ENCODE assay signal across 8 cellular contexts in genomic region chr6:83057705-83058321, GRCh38. TPM values are rescaled to one million over a fixed set of nuclear protein-coding genes. Genes with fewer than 3 reads are reported as not detected.
DNase-seq lines count a peak whose midpoint lies in the region; ATAC-seq, FAIRE-seq and TF ChIP-seq lines count a peak whose summit lies in the region.

No MANE protein-coding gene starts in this region.

- H3K4me3 Mint-ChIP-seq in Calu3 (ENCODE audit: low read depth, unreplicated experiment) = no peak overlapping the region
- H3K4me3 Mint-ChIP-seq in activated CD8-positive, alpha-beta T cell treated with anti-CD3 and anti-CD28 coated beads for 36 hours = no peak overlapping the region

- H3K4me1 ChIP-seq in right cardiac atrium (ENCODE audit: control insufficient read depth, insufficient read depth, low read length) = no peaks in the 10 kb centered on the region
- no peaks in the 10 kb centered on the region for H3K4me1 ChIP-seq in small intestine (ENCODE audit: control insufficient read depth in 2 of 2, insufficient read depth in 1 of 2, low read depth in 1 of 2, low read length in 1 of 2)

- intact Hi-C loops in Calu3 (cut with micrococcal nuclease; ENCODE audit: unreplicated experiment) (loop anchor here (5.0 to 10.0 kb wide), 3 partner anchors 223 to 696 kb away; partner anchors contain the start of gene TPBG), right cardiac atrium (cut with DNase I) (loop anchor here in 3 of 4 donors (2.0 to 5.0 kb wide), 4 partner anchors 726 to 807 kb away; no protein-coding TSS in a partner anchor)
- intact Hi-C loops in activated CD8-positive, alpha-beta T cell treated with anti-CD3 and anti-CD28 coated beads for 36 hours (cut with micrococcal nuclease) = loop anchor here (2.0 to 5.0 kb wide), 2 partner anchors 787 to 806 kb away; no protein-coding TSS in a partner anchor

- H3K27me3 Mint-ChIP-seq in Calu3 (ENCODE audit: unreplicated experiment) = no peaks in the 10 kb centered on the region
- no peaks in the 10 kb centered on the region for H3K27me3 Mint-ChIP-seq in activated CD8-positive, alpha-beta T cell treated with anti-CD3 and anti-CD28 coated beads for 36 hours

- CTCF ChIA-PET in Calu3 (lab: Charles Lee) = interaction anchor here (0.7 to 1.2 kb wide), 2 partner anchors 9 to 805 kb away, joined by 3 to 4 read pairs; no protein-coding TSS in a partner anchor
- CTCF ChIA-PET in activated CD8-positive, alpha-beta T cell treated with anti-CD3 and anti-CD28 coated beads for 36 hours (lab: Charles Lee) = interaction anchor here (0.7 to 8.4 kb wide), 8 partner anchors 9 to 817 kb away, joined by 3 to 86 read pairs (median 6); partner anchors contain the start of genes DOP1A and UBE3D

- POLR2A ChIA-PET in activated CD8-positive, alpha-beta T cell treated with anti-CD3 and anti-CD28 coated beads for 36 hours (lab: Charles Lee) = no interaction called here

- no peaks in the 10 kb centered on the region for H3K4me1 Mint-ChIP-seq in Calu3 (ENCODE audit: low read depth, unreplicated experiment)
- H3K4me1 Mint-ChIP-seq in activated CD8-positive, alpha-beta T cell treated with anti-CD3 and anti-CD28 coated beads for 36 hours (ENCODE audit: low read depth) = peaks cover 11% of the 10 kb centered on the region

- WGBS in right cardiac atrium = 35% methylated on average over 4 of the region's 4 CpGs
- WGBS in small intestine, 3 donors = 26 to 33% (median 32%) methylated on average over 4 of the region's 4 CpGs

- TF ChIP-seq CTCF in Calu3 (IDR thresholded peaks at IDR 0.05; ENCODE audit: unreplicated experiment) = peak; percentile 71
- peak; percentile 56 for TF ChIP-seq CTCF in activated CD8-positive, alpha-beta T cell treated with anti-CD3 and anti-CD28 coated beads for 36 hours (IDR thresholded peaks at IDR 0.05)

- H3K9me3 Mint-ChIP-seq in Calu3 (ENCODE audit: low read depth, unreplicated experiment) = no peaks in the 10 kb centered on the region
- H3K9me3 Mint-ChIP-seq in activated CD8-positive, alpha-beta T cell treated with anti-CD3 and anti-CD28 coated beads for 36 hours = no peaks in the 10 kb centered on the region

- H3K36me3 ChIP-seq in small intestine (ENCODE audit: control insufficient read depth in 2 of 2, insufficient read depth in 2 of 2, low read length in 2 of 2) = no peaks in the 10 kb centered on the region

- no peak for FAIRE-seq in small intestine (lab: Jason Lieb, UNC)

- H3K27ac ChIP-seq in right cardiac atrium (ENCODE audit: low read length) (no peak overlapping the region), small intestine (ENCODE audit: low read depth in 1 of 2, low read length in 1 of 2) (no peak overlapping the region)

- H3K9me3 ChIP-seq in right cardiac atrium (ENCODE audit: control insufficient read depth, low read length) (no peaks in the 10 kb centered on the region), small intestine (ENCODE audit: control insufficient read depth, low read depth) (no peaks in the 10 kb centered on the region)

- DNase-seq in Calu3 (peak; percentile 58), NCI-H1694 treated with DMSO at 0.1 percent for 48 hours (lab: John Stamatoyannopoulos, UW) (peak; percentile 2), right cardiac atrium (no peak), small intestine (peak; percentile 55)
- peak; percentile 51 for DNase-seq in activated CD8-positive, alpha-beta T cell treated with anti-CD3 and anti-CD28 coated beads for 36 hours
- no peak for DNase-seq in activated T-cell treated with anti-CD3 and anti-CD28 coated beads, Interleukin-2, amount 50 U/mL, for 48 hours

- no peak overlapping the region for H3K27ac Mint-ChIP-seq in Calu3 (ENCODE audit: unreplicated experiment)
- H3K27ac Mint-ChIP-seq in activated CD8-positive, alpha-beta T cell treated with anti-CD3 and anti-CD28 coated beads for 36 hours = no peak overlapping the region

- H3K36me3 Mint-ChIP-seq in Calu3 (ENCODE audit: insufficient read depth, unreplicated experiment) = peaks cover 7% of the 10 kb centered on the region
- peaks cover 33% of the 10 kb centered on the region for H3K36me3 Mint-ChIP-seq in activated CD8-positive, alpha-beta T cell treated with anti-CD3 and anti-CD28 coated beads for 36 hours (ENCODE audit: low read depth)

- H3K27me3 ChIP-seq in right cardiac atrium (ENCODE audit: control insufficient read depth, insufficient read depth) (no peaks in the 10 kb centered on the region), small intestine (ENCODE audit: control insufficient read depth in 2 of 2, insufficient read depth in 2 of 2, low read length in 2 of 2) (no peaks in the 10 kb centered on the region)

- no TSS peak for BruUV-seq in Calu3 (replicated peaks; lab: Mats Ljungman, UMichigan)

- ATAC-seq in GM18519 (IDR thresholded peaks at IDR 0.05; ENCODE audit: low FRiP score, unreplicated experiment) (peak; percentile 74), HG02938 (IDR thresholded peaks at IDR 0.05; ENCODE audit: unreplicated experiment) (peak; percentile 81), right cardiac atrium (peak; percentile 67 to 71)
- ATAC-seq in activated CD8-positive, alpha-beta T cell treated with anti-CD3 and anti-CD28 coated beads for 36 hours = peak; percentile 45

- no peak overlapping the region for H3K4me3 ChIP-seq in right cardiac atrium (ENCODE audit: low read length)
- H3K4me3 ChIP-seq in small intestine (ENCODE audit: low read depth in 1 of 2, low read length in 2 of 2) = no peak overlapping the region

RNA-seq across cellular contexts. Expression of gene UBE3D, which starts 7.8 kb away (rescaled TPM):
- total RNA-seq in Calu3 (2022) (8.4 and 9.5 TPM in 2 replicates), right cardiac atrium (1 to 10 TPM; 2.8 to 4.1 (median 3.8) TPM)
- total RNA-seq in activated CD8-positive, alpha-beta T cell treated with anti-CD3 and anti-CD28 coated beads for 36 hours = 1 to 10 TPM; 6.7 to 7.6 TPM
- polyA plus RNA-seq in right cardiac atrium (2.3 TPM), small intestine (1 to 10 TPM in 2 of 3 donors, under 1 TPM in 1; 0.54 to 4.9 (median 3.0) TPM)

RNA-seq across cellular contexts. Expression of gene DOP1A, which starts 9.7 kb away (rescaled TPM):
- total RNA-seq in Calu3 (2022) (23.7 and 24.4 TPM in 2 replicates), right cardiac atrium (10 to 100 TPM; 19.1 to 19.9 (median 19.5) TPM)
- total RNA-seq in activated CD8-positive, alpha-beta T cell treated with anti-CD3 and anti-CD28 coated beads for 36 hours = 1 to 10 TPM; 6.6 to 7.7 TPM
- polyA plus RNA-seq in right cardiac atrium (6.5 TPM), small intestine (10 to 100 TPM in 1 of 3 donors, 1 to 10 TPM in 2; 5.9 to 11.2 (median 7.4) TPM)

Comparison
In these comparisons a context has a peak if more than half of its experiments do, and no peak if none do; other contexts are left out.
1. DNase-seq: peak in Calu3 (single experiment), NCI-H1694 treated with DMSO at 0.1 percent for 48 hours (single experiment), activated CD8-positive, alpha-beta T cell treated with anti-CD3 and anti-CD28 coated beads for 36 hours (single experiment) and small intestine (single experiment); none in right cardiac atrium (0 of 3) and activated T-cell treated with anti-CD3 and anti-CD28 coated beads, Interleukin-2, amount 50 U/mL, for 48 hours (0 of 2).
2. Peak in every context shown above with its lines, with median percentiles within 50 percentile points of each other: ATAC-seq.